ENCODE assay signal across 8 cellular contexts in the genomic region with DNA sequence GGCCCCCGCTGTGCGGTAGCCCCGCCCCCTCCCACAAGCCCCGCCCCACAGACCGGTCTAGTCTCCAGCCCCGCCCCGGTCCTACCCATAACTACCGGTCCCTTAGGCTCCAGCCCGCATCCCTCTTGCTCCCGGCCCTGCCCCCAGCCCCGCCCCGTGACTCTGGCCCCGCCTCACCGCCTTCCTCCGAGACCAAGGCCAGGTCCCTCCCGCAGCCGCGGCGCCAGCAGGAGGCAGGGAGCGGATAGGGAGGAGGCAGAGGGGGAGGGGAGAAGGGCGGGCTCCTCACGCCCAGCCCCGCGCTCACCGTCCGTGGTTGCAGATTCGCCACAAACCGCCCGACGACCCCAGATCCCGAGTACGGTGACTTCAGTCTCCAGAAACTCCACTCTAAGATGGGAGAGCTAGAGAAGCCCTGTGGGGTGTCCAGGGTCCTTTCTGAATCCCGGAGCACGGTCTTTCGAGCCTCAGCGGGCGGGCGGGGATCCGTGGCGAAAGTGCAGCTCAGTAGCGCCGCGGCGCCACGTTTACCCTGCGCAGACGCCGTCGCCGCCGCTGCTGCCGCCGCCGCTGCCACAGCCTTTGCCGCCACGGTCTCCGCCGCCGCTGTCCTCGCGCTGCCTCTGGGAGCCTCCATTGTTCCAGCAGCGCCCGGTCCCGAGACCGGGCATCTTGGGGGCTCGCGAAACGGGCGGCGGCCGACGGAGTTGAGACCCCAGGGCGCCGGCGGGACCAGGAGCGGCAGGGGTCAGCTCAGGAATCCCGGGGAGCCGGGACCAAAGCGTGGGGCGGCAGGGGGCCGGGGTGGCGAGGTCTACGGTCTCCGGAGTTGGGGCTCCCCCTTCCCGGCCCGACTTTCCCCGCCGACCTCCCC. TPM values are rescaled to one million over a fixed set of nuclear protein-coding genes. Genes with fewer than 3 reads are reported as not detected.
A peak's percentile ranks its signal among the peaks of the same experiment; 100 is the strongest.
DNase-seq lines count a peak whose midpoint lies in the region; ATAC-seq and TF ChIP-seq lines count a peak whose summit lies in the region.

A gene with protein sequence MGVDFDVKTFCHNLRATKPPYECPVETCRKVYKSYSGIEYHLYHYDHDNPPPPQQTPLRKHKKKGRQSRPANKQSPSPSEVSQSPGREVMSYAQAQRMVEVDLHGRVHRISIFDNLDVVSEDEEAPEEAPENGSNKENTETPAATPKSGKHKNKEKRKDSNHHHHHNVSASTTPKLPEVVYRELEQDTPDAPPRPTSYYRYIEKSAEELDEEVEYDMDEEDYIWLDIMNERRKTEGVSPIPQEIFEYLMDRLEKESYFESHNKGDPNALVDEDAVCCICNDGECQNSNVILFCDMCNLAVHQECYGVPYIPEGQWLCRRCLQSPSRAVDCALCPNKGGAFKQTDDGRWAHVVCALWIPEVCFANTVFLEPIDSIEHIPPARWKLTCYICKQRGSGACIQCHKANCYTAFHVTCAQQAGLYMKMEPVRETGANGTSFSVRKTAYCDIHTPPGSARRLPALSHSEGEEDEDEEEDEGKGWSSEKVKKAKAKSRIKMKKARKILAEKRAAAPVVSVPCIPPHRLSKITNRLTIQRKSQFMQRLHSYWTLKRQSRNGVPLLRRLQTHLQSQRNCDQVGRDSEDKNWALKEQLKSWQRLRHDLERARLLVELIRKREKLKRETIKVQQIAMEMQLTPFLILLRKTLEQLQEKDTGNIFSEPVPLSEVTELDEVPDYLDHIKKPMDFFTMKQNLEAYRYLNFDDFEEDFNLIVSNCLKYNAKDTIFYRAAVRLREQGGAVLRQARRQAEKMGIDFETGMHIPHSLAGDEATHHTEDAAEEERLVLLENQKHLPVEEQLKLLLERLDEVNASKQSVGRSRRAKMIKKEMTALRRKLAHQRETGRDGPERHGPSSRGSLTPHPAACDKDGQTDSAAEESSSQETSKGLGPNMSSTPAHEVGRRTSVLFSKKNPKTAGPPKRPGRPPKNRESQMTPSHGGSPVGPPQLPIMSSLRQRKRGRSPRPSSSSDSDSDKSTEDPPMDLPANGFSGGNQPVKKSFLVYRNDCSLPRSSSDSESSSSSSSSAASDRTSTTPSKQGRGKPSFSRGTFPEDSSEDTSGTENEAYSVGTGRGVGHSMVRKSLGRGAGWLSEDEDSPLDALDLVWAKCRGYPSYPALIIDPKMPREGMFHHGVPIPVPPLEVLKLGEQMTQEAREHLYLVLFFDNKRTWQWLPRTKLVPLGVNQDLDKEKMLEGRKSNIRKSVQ (N-terminal part only) (plus strand): TSS at position 530 of the 874 bp plus-strand sequence. CDS start 2,406 bp downstream, outside the sequence.

- POLR2A ChIA-PET in BJ (lab: Charles Lee): interaction anchor here (0.9 kb wide), 1 partner anchor 73 kb away, joined by 3 read pairs; no protein-coding TSS in a partner anchor

- DNase-seq in BJ (ENCODE audit: low read depth) (peak; percentile 94), NCI-H526 treated with DMSO at 0.1 percent for 48 hours (lab: John Stamatoyannopoulos, UW) (peak; percentile 89), coronary artery (ENCODE audit: low spot score) (peak; percentile 100), left kidney (ENCODE audit: low read depth, low spot score) (peak; percentile 100)
- DNase-seq in activated CD4-positive, alpha-beta T cell treated with anti-CD3 and anti-CD28 coated beads, Interleukin-2, amount 10 ng/mL, durations not matched to agents 24 days and 14 days: peak; percentile 98
- DNase-seq in stimulated activated CD4-positive, alpha-beta T cell treated with anti-CD3 and anti-CD28 coated beads, Interleukin-2, amount 100 ng/mL, for 24 hours: peak; percentile 99 to 100

- CTCF ChIA-PET in BJ (lab: Yijun Ruan, JAX): interaction anchor here (0.6 to 4.5 kb wide), 2 partner anchors 16 to 227 kb away, joined by 3 to 22 read pairs; no protein-coding TSS in a partner anchor

- H3K27ac ChIP-seq in coronary artery: peak within 1 kb of the TSS; percentile 95

- H3K4me3 ChIP-seq in BJ (ENCODE audit: low read depth, low read length): peak within 1 kb of the TSS; percentile 93
- peak within 1 kb of the TSS; percentile 98 for H3K4me3 ChIP-seq in coronary artery

- H3K27me3 ChIP-seq in BJ (ENCODE audit: control insufficient read depth, insufficient read depth, low read length): no peaks in the 10 kb centered on the region

- TF ChIP-seq CTCF in BJ (IDR thresholded peaks at IDR 0.05; ENCODE audit: insufficient read depth, low read depth, low read length) (peak; percentile 39; the same call in 1 of the 2 replicates), coronary artery (IDR thresholded peaks at IDR 0.05) (no peak)

- peak within 1 kb of the TSS; percentile 87 for H3K4me3 Mint-ChIP-seq in activated CD4-positive, alpha-beta T cell treated with anti-CD3 and anti-CD28 coated beads, Interleukin-2, amount 10 ng/mL, durations not matched to agents 24 days and 14 days

- no peaks in the 10 kb centered on the region for H3K9me3 Mint-ChIP-seq in activated CD4-positive, alpha-beta T cell treated with anti-CD3 and anti-CD28 coated beads, Interleukin-2, amount 10 ng/mL, durations not matched to agents 24 days and 14 days

- H3K27me3 Mint-ChIP-seq in activated CD4-positive, alpha-beta T cell treated with anti-CD3 and anti-CD28 coated beads, Interleukin-2, amount 10 ng/mL, durations not matched to agents 24 days and 14 days: no peaks in the 10 kb centered on the region

- peaks cover 29% of the 10 kb centered on the region for H3K36me3 Mint-ChIP-seq in activated CD4-positive, alpha-beta T cell treated with anti-CD3 and anti-CD28 coated beads, Interleukin-2, amount 10 ng/mL, durations not matched to agents 24 days and 14 days (ENCODE audit: low read depth)

- peaks cover 65% of the 10 kb centered on the region for H3K4me1 Mint-ChIP-seq in activated CD4-positive, alpha-beta T cell treated with anti-CD3 and anti-CD28 coated beads, Interleukin-2, amount 10 ng/mL, durations not matched to agents 24 days and 14 days

- ATAC-seq in GM19324 (IDR thresholded peaks at IDR 0.05; ENCODE audit: low FRiP score, unreplicated experiment): peak; percentile 89
- ATAC-seq in HG03469 (IDR thresholded peaks at IDR 0.05; ENCODE audit: unreplicated experiment): peak; percentile 75

- H3K36me3 ChIP-seq in BJ (ENCODE audit: control insufficient read depth, insufficient read depth, low read length): peaks cover 11% of the 10 kb centered on the region

- peak within 1 kb of the TSS; percentile 95 for H3K27ac Mint-ChIP-seq in activated CD4-positive, alpha-beta T cell treated with anti-CD3 and anti-CD28 coated beads, Interleukin-2, amount 10 ng/mL, durations not matched to agents 24 days and 14 days

- intact Hi-C loops in activated CD4-positive, alpha-beta T cell treated with anti-CD3 and anti-CD28 coated beads, Interleukin-2, amount 10 ng/mL, durations not matched to agents 24 days and 14 days (cut with micrococcal nuclease): loop anchor here (1.0 to 2.0 kb wide), 7 partner anchors 19 to 369 kb away; partner anchors contain the start of genes CAMK1, CRELD1, MTMR14 and SETD5

RNA-seq across cellular contexts. Expression of the gene that starts here (rescaled TPM):
- 5.7 and 10.0 TPM in 2 replicates for polyA plus RNA-seq in BJ (2011; rRNA removed)
- 13.0 and 15.8 TPM in 2 replicates for polyA minus RNA-seq in BJ (2011; rRNA and poly(A)+ RNA removed)
- 41.7 and 45.3 TPM in 2 replicates for total RNA-seq in activated CD4-positive, alpha-beta T cell treated with anti-CD3 and anti-CD28 coated beads, Interleukin-2, amount 10 ng/mL, durations not matched to agents 24 days and 14 days

Comparison
In these comparisons a context has a peak if more than half of its experiments do, and no peak if none do; other contexts are left out.
1. Peak in every context shown above with its lines: DNase-seq, ATAC-seq, H3K4me3 ChIP-seq and H3K27ac ChIP-seq.